Comparison of ENCODE assay signal across 8 cellular contexts in genomic region chr17:78839762-78840529, GRCh38. TPM values are rescaled to one million over a fixed set of nuclear protein-coding genes. Genes with fewer than 3 reads are reported as not detected.
DNase-seq lines count a peak whose midpoint lies in the region; ATAC-seq and TF ChIP-seq lines count a peak whose summit lies in the region.

No MANE protein-coding gene starts in this region.

- no peak for TF ChIP-seq CTCF in dorsolateral prefrontal cortex (IDR thresholded peaks at IDR 0.05 in 54 of 56, conservative IDR thresholded peaks at IDR 0.05 in 2 of 56; ENCODE audit: low read depth in 1 of 56, partially characterized antibody in 56 of 56)

- H3K4me1 Mint-ChIP-seq in activated CD4-positive, alpha-beta T cell treated with anti-CD3 and anti-CD28 coated beads, Interleukin-2, amount 10 ng/mL, durations not matched to agents 24 days and 14 days = peaks cover 31% of the 10 kb centered on the region
- peaks cover 49% of the 10 kb centered on the region for H3K4me1 Mint-ChIP-seq in stimulated activated memory B cell treated with anti-CD40 and anti-IgM and Interleukin-4, amounts not matched to agents 10 μg/mL and 1 μg/mL and 100 μg/mL, for 72 hours

- peak overlapping the region; percentile 90 for H3K27ac Mint-ChIP-seq in activated CD4-positive, alpha-beta T cell treated with anti-CD3 and anti-CD28 coated beads, Interleukin-2, amount 10 ng/mL, durations not matched to agents 24 days and 14 days
- peak overlapping the region; percentile 93 for H3K27ac Mint-ChIP-seq in stimulated activated memory B cell treated with anti-CD40 and anti-IgM and Interleukin-4, amounts not matched to agents 10 μg/mL and 1 μg/mL and 100 μg/mL, for 72 hours

- H3K9me3 Mint-ChIP-seq in activated CD4-positive, alpha-beta T cell treated with anti-CD3 and anti-CD28 coated beads, Interleukin-2, amount 10 ng/mL, durations not matched to agents 24 days and 14 days = no peaks in the 10 kb centered on the region
- no peaks in the 10 kb centered on the region for H3K9me3 Mint-ChIP-seq in stimulated activated memory B cell treated with anti-CD40 and anti-IgM and Interleukin-4, amounts not matched to agents 10 μg/mL and 1 μg/mL and 100 μg/mL, for 72 hours

- no peaks in the 10 kb centered on the region for H3K27me3 ChIP-seq in dorsolateral prefrontal cortex

- peak overlapping the region; percentile 87 for H3K4me3 Mint-ChIP-seq in activated CD4-positive, alpha-beta T cell treated with anti-CD3 and anti-CD28 coated beads, Interleukin-2, amount 10 ng/mL, durations not matched to agents 24 days and 14 days
- H3K4me3 Mint-ChIP-seq in stimulated activated memory B cell treated with anti-CD40 and anti-IgM and Interleukin-4, amounts not matched to agents 10 μg/mL and 1 μg/mL and 100 μg/mL, for 72 hours = peak overlapping the region; percentile 83

- H3K36me3 ChIP-seq in KOPT-K1 (ENCODE audit: insufficient read depth, low read length) = peaks cover 36% of the 10 kb centered on the region

- ATAC-seq in GM21576 (IDR thresholded peaks at IDR 0.05; ENCODE audit: unreplicated experiment) = peak; percentile 8
- ATAC-seq in stimulated activated memory B cell treated with anti-CD40 and anti-IgM and Interleukin-4, amounts not matched to agents 10 μg/mL and 1 μg/mL and 100 μg/mL, for 72 hours = peak; percentile 42

- H3K27ac ChIP-seq in KOPT-K1 (ENCODE audit: low read depth, low read length, poor library complexity, severe bottlenecking) (peak overlapping the region; percentile 90), dorsolateral prefrontal cortex (peak overlapping the region; percentile 55 to 100 (median 97))

- intact Hi-C loops in activated CD4-positive, alpha-beta T cell treated with anti-CD3 and anti-CD28 coated beads, Interleukin-2, amount 10 ng/mL, durations not matched to agents 24 days and 14 days (cut with micrococcal nuclease) = loop anchor here (1.0 to 2.0 kb wide), 3 partner anchors 23 to 91 kb away; no protein-coding TSS in a partner anchor
- intact Hi-C loops in dorsolateral prefrontal cortex (cut with DNase I) = loop anchor here in 1 of 2 donors (5.0 to 10.0 kb wide), 2 partner anchors 58 to 225 kb away; partner anchors contain the start of gene CYTH1

- H3K36me3 Mint-ChIP-seq in activated CD4-positive, alpha-beta T cell treated with anti-CD3 and anti-CD28 coated beads, Interleukin-2, amount 10 ng/mL, durations not matched to agents 24 days and 14 days (ENCODE audit: low read depth) = peaks cover 34% of the 10 kb centered on the region
- peaks cover 25% of the 10 kb centered on the region for H3K36me3 Mint-ChIP-seq in stimulated activated memory B cell treated with anti-CD40 and anti-IgM and Interleukin-4, amounts not matched to agents 10 μg/mL and 1 μg/mL and 100 μg/mL, for 72 hours

- no peaks in the 10 kb centered on the region for H3K9me3 ChIP-seq in KOPT-K1 (ENCODE audit: insufficient read depth, low read length, poor library complexity, severe bottlenecking)

- peak; percentile 53 for DNase-seq in ELF-1 (ENCODE audit: low read depth, low spot score)
- DNase-seq in activated CD4-positive, alpha-beta T cell treated with anti-CD3 and anti-CD28 coated beads, Interleukin-2, amount 10 ng/mL, durations not matched to agents 24 days and 14 days = peak; percentile 89
- peak in 1 of 10 donors; percentile 26 for DNase-seq in dorsolateral prefrontal cortex
- DNase-seq in lung microvascular endothelial cell (ENCODE audit: low read depth in 2 of 2) = peak; percentile 36 to 52
- DNase-seq in putamen (ENCODE audit: low spot score) = no peak

- no peaks in the 10 kb centered on the region for H3K27me3 Mint-ChIP-seq in activated CD4-positive, alpha-beta T cell treated with anti-CD3 and anti-CD28 coated beads, Interleukin-2, amount 10 ng/mL, durations not matched to agents 24 days and 14 days
- H3K27me3 Mint-ChIP-seq in stimulated activated memory B cell treated with anti-CD40 and anti-IgM and Interleukin-4, amounts not matched to agents 10 μg/mL and 1 μg/mL and 100 μg/mL, for 72 hours = no peaks in the 10 kb centered on the region

- H3K4me3 ChIP-seq in dorsolateral prefrontal cortex = peak overlapping the region; percentile 76 to 100 (median 97)

RNA-seq across cellular contexts. Expression of gene USP36, which starts 0.7 kb away (rescaled TPM):
- 128 TPM in 2 replicates for total RNA-seq in activated CD4-positive, alpha-beta T cell treated with anti-CD3 and anti-CD28 coated beads, Interleukin-2, amount 10 ng/mL, durations not matched to agents 24 days and 14 days
- total RNA-seq in dorsolateral prefrontal cortex (10 to 100 TPM; 39.1 to 90.9 (median 60.5) TPM), lung microvascular endothelial cell (6.3 and 9.9 TPM in 2 replicates)

RNA-seq across cellular contexts. Expression of gene CYTH1, which starts 57.9 kb away (rescaled TPM):
- total RNA-seq in activated CD4-positive, alpha-beta T cell treated with anti-CD3 and anti-CD28 coated beads, Interleukin-2, amount 10 ng/mL, durations not matched to agents 24 days and 14 days = 126 and 131 TPM in 2 replicates
- total RNA-seq in dorsolateral prefrontal cortex = 100 to 1,000 TPM in 67 of 120 experiments, 10 to 100 TPM in 53; 70.0 to 339 (median 108) TPM
- 16.3 and 20.8 TPM in 2 replicates for total RNA-seq in lung microvascular endothelial cell
